ENCODE assay signal across 12 cellular contexts in the genomic region with DNA sequence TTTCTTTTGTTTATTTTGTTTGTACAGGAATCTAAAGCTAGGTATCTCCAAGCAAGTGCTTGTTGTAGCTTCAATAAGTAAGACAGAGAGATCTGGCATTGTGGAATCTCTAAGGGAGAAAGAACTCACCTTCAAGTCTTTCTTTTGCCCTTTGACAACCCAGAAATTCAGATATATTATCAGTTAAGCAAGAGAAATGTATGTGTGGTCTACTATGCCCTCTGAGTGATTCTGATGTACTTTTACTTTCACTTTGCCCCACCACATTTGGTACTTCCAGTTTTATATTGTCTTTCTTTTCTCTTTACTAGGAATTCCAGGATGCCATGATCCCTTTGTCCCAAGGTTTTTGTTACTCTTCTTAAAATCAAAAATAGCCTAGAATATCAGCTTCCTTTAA.
DNase-seq lines count a peak whose midpoint lies in the region; ATAC-seq and TF ChIP-seq lines count a peak whose summit lies in the region.
"Had no signal": no experiment of that assay in that cellular context is flagged by ENCODE, and none has a peak within 500 bp of the region (broad histone marks: within the 10 kb centered on the region; RNA-seq: fewer than 3 reads in every experiment).

No MANE protein-coding gene starts in this region.

- no peak overlapping the region for H3K9ac ChIP-seq in SK-N-SH
- H3K9ac ChIP-seq: parathyroid adenoma had no signal

- H3K4me3 ChIP-seq in SK-N-SH (ENCODE audit: low read depth in 2 of 2, low read length in 1 of 2), result peak overlapping the region in 1 of 2 experiments; percentile 19; a peak in 1 of 4 replicates
- H3K4me3 ChIP-seq: thoracic aorta had no signal

- intact Hi-C loops in sciatic nerve (cut with DNase I), result no loop called here

- CTCF ChIA-PET in SK-N-SH (lab: Yijun Ruan, JAX), result no interaction called here

- no peak for TF ChIP-seq EP300 in SK-N-SH (IDR thresholded peaks at IDR 0.05; ENCODE audit: borderline replicate concordance in 1 of 2, low read depth in 1 of 2, low read length in 1 of 2)

- H3K9me3 ChIP-seq in SK-N-SH, result no peaks in the 10 kb centered on the region
- H3K9me3 ChIP-seq: thoracic aorta had no signal

- no peaks in the 10 kb centered on the region for H3K9me2 ChIP-seq in SK-N-SH

- TF ChIP-seq RAD21 in SK-N-SH (IDR thresholded peaks at IDR 0.05; ENCODE audit: low read length), result no peak

- H3F3A ChIP-seq in SK-N-SH (replicated peaks; ENCODE audit: insufficient read depth), result no peaks in the 10 kb centered on the region

- H2AFZ ChIP-seq in SK-N-SH (ENCODE audit: low read depth), result peak overlapping the region; percentile 64
- H2AFZ ChIP-seq: parathyroid adenoma had no signal

- no peaks in the 10 kb centered on the region for H3K79me2 ChIP-seq in SK-N-SH (ENCODE audit: insufficient read depth)
- H3K79me2 ChIP-seq: parathyroid adenoma had no signal

- no peak for TF ChIP-seq CTCF in SK-N-SH (IDR thresholded peaks at IDR 0.05)

- H3K27ac ChIP-seq in SK-N-SH (ENCODE audit: low read depth in 2 of 2, low read length in 1 of 2), result peak overlapping the region in 1 of 2 experiments; percentile 11; a peak in 1 of 4 replicates
- H3K27ac ChIP-seq: parathyroid adenoma, thoracic aorta had no signal

- peaks cover 0 to 2% of the 10 kb centered on the region in 2 experiments; a peak in 2 of 4 replicates for H3K4me1 ChIP-seq in SK-N-SH (ENCODE audit: control insufficient read depth in 1 of 2, insufficient read depth in 2 of 2, low read depth in 1 of 2, low read length in 1 of 2)
- H3K4me1 ChIP-seq: parathyroid adenoma had no signal

- H3K4me2 ChIP-seq in SK-N-SH, result peak overlapping the region; percentile 40

- ATAC-seq in HG02798 (IDR thresholded peaks at IDR 0.05; ENCODE audit: poor library complexity, unreplicated experiment) (peak; percentile 62), left lobe of liver (peak; percentile 70), sciatic nerve (no peak)

- no peaks in the 10 kb centered on the region for H3K27me3 ChIP-seq in SK-N-SH (ENCODE audit: insufficient read depth)

- POLR2A ChIA-PET in SK-N-SH (lab: Yijun Ruan, JAX), result no interaction called here

- no peaks in the 10 kb centered on the region for H3K36me3 ChIP-seq in SK-N-SH (replicated peaks in 1 of 2; ENCODE audit: control insufficient read depth in 1 of 2, insufficient read depth in 2 of 2, low read length in 1 of 2)
- H3K36me3 ChIP-seq: thoracic aorta had no signal

- H4K20me1 ChIP-seq in SK-N-SH (ENCODE audit: insufficient read depth), result no peaks in the 10 kb centered on the region

- DNase-seq in ELR (ENCODE audit: low read depth) (peak; percentile 31), SK-N-SH (no peak), left lobe of liver (ENCODE audit: low spot score) (no peak), T-helper 1 cell (no peak), sciatic nerve (ENCODE audit: low spot score) (no peak), activated gamma-delta T cell treated with Interleukin-2 at 50 U/mL for 16 hours (no peak)
- DNase-seq: activated B cell treated with CpG ODN at 0.5 μM for 24 hours, anterior cingulate cortex, NCI-H2171 had no signal

TF ChIP-seq in SK-N-SH, 30 proteins besides CTCF, POLR2A, EP300 and RAD21:
- TF ChIP-seq FOXM1 (IDR thresholded peaks at IDR 0.05; ENCODE audit: low read depth), result no peak
- TF ChIP-seq, protein P1, sequence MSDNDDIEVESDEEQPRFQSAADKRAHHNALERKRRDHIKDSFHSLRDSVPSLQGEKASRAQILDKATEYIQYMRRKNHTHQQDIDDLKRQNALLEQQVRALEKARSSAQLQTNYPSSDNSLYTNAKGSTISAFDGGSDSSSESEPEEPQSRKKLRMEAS (IDR thresholded peaks at IDR 0.05; ENCODE audit: low read depth), result no peak
- no peak for TF ChIP-seq RCOR1 (IDR thresholded peaks at IDR 0.05; ENCODE audit: low read length)
- TF ChIP-seq JUND (IDR thresholded peaks at IDR 0.05), result no peak
